ENCODE assay signal across 5 cellular contexts in genomic region chr15:21151203-21151966, GRCh38.
DNase-seq lines count a peak whose midpoint lies in the region; ATAC-seq and TF ChIP-seq lines count a peak whose summit lies in the region.
"Not testable (repeated sequence)": the region's sequence is repeated elsewhere in the genome, so short reads cannot be mapped to it uniquely, and the experiment has no call there.

No MANE protein-coding gene starts in this region.

- not testable (repeated sequence) for ATAC-seq in left lobe of liver

- not testable (repeated sequence) for H3K36me3 Mint-ChIP-seq in chondrocyte (ENCODE audit: low read depth); type B pancreatic cell

- not testable (repeated sequence) for H3K27ac Mint-ChIP-seq in chondrocyte (ENCODE audit: unreplicated experiment); type B pancreatic cell

- TF ChIP-seq CTCF in chondrocyte (IDR thresholded peaks at IDR 0.05); type B pancreatic cell (conservative IDR thresholded peaks at IDR 0.05): not testable (repeated sequence)

- H3K27me3 Mint-ChIP-seq in chondrocyte (ENCODE audit: low read depth); type B pancreatic cell: not testable (repeated sequence)

- intact Hi-C loops in cardiac septum (cut with DNase I), result not testable (repeated sequence)

- H3K4me1 Mint-ChIP-seq in chondrocyte (ENCODE audit: low read depth); type B pancreatic cell (ENCODE audit: unreplicated experiment): not testable (repeated sequence)

- DNase-seq in chondrocyte (ENCODE audit: low spot score) (peak; percentile 68), cardiac septum (ENCODE audit: low spot score) (peak; percentile 46), left lobe of liver (ENCODE audit: low spot score) (peak; percentile 18), mesenteric fat pad (ENCODE audit: low spot score) (peak; percentile 30), type B pancreatic cell (ENCODE audit: extremely low spot score, unreplicated experiment) (peak; percentile 43)

- H3K9me3 Mint-ChIP-seq in chondrocyte (ENCODE audit: low read depth); type B pancreatic cell: not testable (repeated sequence)

- not testable (repeated sequence) for H3K4me3 Mint-ChIP-seq in chondrocyte (ENCODE audit: unreplicated experiment); type B pancreatic cell

Comparison
In these comparisons a context has a peak if more than half of its experiments do, and no peak if none do; other contexts are left out.
1. DNase-seq: peak in every context shown above with its lines; median percentile 68 in chondrocyte; 46 in cardiac septum; 43 in type B pancreatic cell; 30 in mesenteric fat pad; 18 in left lobe of liver.